Comparison of ENCODE assay signal across 8 cellular contexts in genomic region chr9:68627104-68627503, GRCh38.
"Had no signal": no experiment of that assay in that cellular context is flagged by ENCODE, and none has a peak within 500 bp of the region (broad histone marks: within the 10 kb centered on the region; RNA-seq: fewer than 3 reads in every experiment).

No MANE protein-coding gene starts in this region.

- FAIRE-seq: HepG2, HTR-8/SVneo had no signal

- DNase-seq: IMR-90, KBM-7, KG1 had no signal

- H3K9ac ChIP-seq: KMS-11 had no signal

- H3K36me3 Mint-ChIP-seq: IgD-negative memory B cell had no signal

- H3K4me3 Mint-ChIP-seq: IgD-negative memory B cell had no signal

- H3K27ac ChIP-seq: HL-60, KMS-11 had no signal

- H3K9me3 Mint-ChIP-seq: IgD-negative memory B cell had no signal

- H3K4me2 ChIP-seq: KMS-11 had no signal

- ATAC-seq: HepG2 had no signal

- H3K27me3 Mint-ChIP-seq: IgD-negative memory B cell had no signal

- H3K27ac Mint-ChIP-seq: IgD-negative memory B cell had no signal
